Comparison of ENCODE assay signal across 10 cellular contexts in genomic region chr13:110339975-110340550, GRCh38. TPM values are rescaled to one million over a fixed set of nuclear protein-coding genes. Genes with fewer than 3 reads are reported as not detected.
DNase-seq lines count a peak whose midpoint lies in the region; ATAC-seq, FAIRE-seq and TF ChIP-seq lines count a peak whose summit lies in the region.
"Had no signal": no experiment of that assay in that cellular context is flagged by ENCODE, and none has a peak within 500 bp of the region (broad histone marks: within the 10 kb centered on the region; RNA-seq: fewer than 3 reads in every experiment).

No MANE protein-coding gene starts in this region.

- H3K27me3 ChIP-seq in BLaER1 treated with 17β-estradiol and CSF1 and Interleukin-3, amounts not matched to agents 10 nM and 100 nM, result no peaks in the 10 kb centered on the region
- H3K27me3 ChIP-seq in hepatocyte, result no peaks in the 10 kb centered on the region
- H3K27me3 ChIP-seq in rectal smooth muscle tissue (ENCODE audit: control insufficient read depth, insufficient read depth, low read length), result no peaks in the 10 kb centered on the region

- peaks cover 13% of the 10 kb centered on the region for H3K4me1 Mint-ChIP-seq in T-helper 17 cell

- peaks cover 35% of the 10 kb centered on the region for H3K27me3 Mint-ChIP-seq in T-helper 17 cell

- WGBS in hepatocyte (ENCODE audit: low lambda C conversion rate, missing lambda C conversion rate), result 85% methylated on average over 9 of the region's 9 CpGs

- H3K4me1 ChIP-seq in BLaER1 treated with 17β-estradiol and CSF1 and Interleukin-3, amounts not matched to agents 10 nM and 100 nM, result peaks cover 18 to 30% (median 21%) of the 10 kb centered on the region in 10 experiments
- peaks cover 35% of the 10 kb centered on the region for H3K4me1 ChIP-seq in hepatocyte (ENCODE audit: insufficient read depth)
- H3K4me1 ChIP-seq in rectal smooth muscle tissue (ENCODE audit: control insufficient read depth, insufficient read depth, low read length), result peaks cover 83% of the 10 kb centered on the region

- no peak for FAIRE-seq in GM12892 (lab: Jason Lieb, UNC)

- H3K9ac ChIP-seq in BLaER1 treated with 17β-estradiol and CSF1 and Interleukin-3, amounts not matched to agents 10 nM and 100 nM, result peak overlapping the region in 2 of 11 experiments; percentile 39 to 68; a peak in 3 of 22 replicates
- H3K9ac ChIP-seq in rectal smooth muscle tissue (ENCODE audit: low read length), result no peak overlapping the region

- H3K4me3 Mint-ChIP-seq in T-helper 17 cell, result peak overlapping the region; percentile 68

- no peaks in the 10 kb centered on the region for H3K9me2 ChIP-seq in hepatocyte (replicated peaks; ENCODE audit: insufficient read depth)

- H3K27ac Mint-ChIP-seq in T-helper 17 cell, result peak overlapping the region; percentile 74

- peak overlapping the region in 1 of 10 experiments; percentile 13; a peak in 1 of 20 replicates for H3K4me3 ChIP-seq in BLaER1 treated with 17β-estradiol and CSF1 and Interleukin-3, amounts not matched to agents 10 nM and 100 nM
- no peak overlapping the region for H3K4me3 ChIP-seq in hepatocyte
- peak overlapping the region; percentile 47 for H3K4me3 ChIP-seq in rectal smooth muscle tissue (ENCODE audit: low read length)

- H3K4me2 ChIP-seq in BLaER1 treated with 17β-estradiol and CSF1 and Interleukin-3, amounts not matched to agents 10 nM and 100 nM, result peak overlapping the region; percentile 60 to 89 (median 72)
- H3K4me2 ChIP-seq in hepatocyte, result peak overlapping the region; percentile 62

- peaks cover 10 to 33% (median 27%) of the 10 kb centered on the region in 11 experiments for H3K9me3 ChIP-seq in BLaER1 treated with 17β-estradiol and CSF1 and Interleukin-3, amounts not matched to agents 10 nM and 100 nM (replicated peaks in 1 of 11)
- H3K9me3 ChIP-seq in T-helper 17 cell (ENCODE audit: control insufficient read depth, low read length, poor library complexity, severe bottlenecking) (no peaks in the 10 kb centered on the region), hepatocyte (ENCODE audit: low read depth) (no peaks in the 10 kb centered on the region)

- H4K20me1 ChIP-seq in BLaER1 treated with 17β-estradiol and CSF1 and Interleukin-3, amounts not matched to agents 10 nM and 100 nM, result no peaks in the 10 kb centered on the region
- H4K20me1 ChIP-seq in hepatocyte (ENCODE audit: insufficient read depth, poor library complexity, severe bottlenecking), result no peaks in the 10 kb centered on the region

- H3K27ac ChIP-seq in BLaER1 treated with 17β-estradiol and CSF1 and Interleukin-3, amounts not matched to agents 10 nM and 100 nM, result peak overlapping the region in 3 of 11 experiments; percentile 67 to 80 (median 69); a peak in 5 of 22 replicates
- H3K27ac ChIP-seq in hepatocyte (peak overlapping the region; percentile 80), rectal smooth muscle tissue (ENCODE audit: low read depth, low read length) (peak overlapping the region; percentile 95)

- TF ChIP-seq POLR2A in GM12892 (IDR thresholded peaks at IDR 0.05; ENCODE audit: low read depth, low read length), result no peak

- DNase-seq in T-helper 17 cell (no peak), hepatocyte (ENCODE audit: low spot score) (no peak), GM12892 (ENCODE audit: insufficient read length) (no peak)
- DNase-seq in stimulated activated CD4-positive, alpha-beta T cell treated with anti-CD3 and anti-CD28 coated beads, Interleukin-4, amount 100 ng/mL, for 4 hours, result no peak
- DNase-seq: Calu3, NCI-H774 had no signal

- H3K36me3 ChIP-seq in BLaER1 treated with 17β-estradiol and CSF1 and Interleukin-3, amounts not matched to agents 10 nM and 100 nM, result no peaks in the 10 kb centered on the region
- H3K36me3 ChIP-seq in hepatocyte (replicated peaks; ENCODE audit: insufficient read depth, low read depth) (no peaks in the 10 kb centered on the region), rectal smooth muscle tissue (ENCODE audit: control insufficient read depth, insufficient read depth, low read length) (no peaks in the 10 kb centered on the region)

- no peak for ATAC-seq in T-helper 17 cell
- no peak for ATAC-seq in HG02759 (IDR thresholded peaks at IDR 0.05; ENCODE audit: unreplicated experiment)
- ATAC-seq in GM21423 (IDR thresholded peaks at IDR 0.05; ENCODE audit: unreplicated experiment), result no peak

- H3K36me3 Mint-ChIP-seq in T-helper 17 cell (ENCODE audit: low read depth), result no peaks in the 10 kb centered on the region

- no peak overlapping the region for H2AFZ ChIP-seq in hepatocyte

- no peak for TF ChIP-seq CTCF in hepatocyte (IDR thresholded peaks at IDR 0.05; ENCODE audit: poor library complexity)

- peaks cover 54% of the 10 kb centered on the region for H3K79me2 ChIP-seq in hepatocyte

RNA-seq across cellular contexts. Expression of gene COL4A2, which starts 33.0 kb away (rescaled TPM):
- total RNA-seq in T-helper 17 cell (1 to 10 TPM in 1 of 2 donors, under 1 TPM in 1; 0.07 to 1.9 TPM), hepatocyte (126 and 171 TPM in 2 replicates)
- polyA plus RNA-seq in hepatocyte, result 220 and 221 TPM in 2 replicates
- polyA plus RNA-seq in GM12892 (2012; ENCODE audit: missing spikeins), result 0.32 TPM

RNA-seq across cellular contexts. Expression of gene COL4A1, which starts 33.1 kb away (rescaled TPM):
- total RNA-seq in T-helper 17 cell (under 1 TPM in 1 of 2 donors, not detected in 1; 0.37 TPM), hepatocyte (223 and 269 TPM in 2 replicates)
- 138 and 140 TPM in 2 replicates for polyA plus RNA-seq in hepatocyte
- polyA plus RNA-seq in GM12892 (2012; ENCODE audit: missing spikeins), result not detected

Comparison
In these comparisons a context has a peak if more than half of its experiments do, and no peak if none do; other contexts are left out.
1. RNA of gene COL4A2, which starts 33.0 kb away (total RNA-seq): 126 to 171 TPM in hepatocyte; 0.07 to 1.9 TPM in T-helper 17 cell; every median in the first group is over 10 times any median in the second.
2. RNA of gene COL4A1, which starts 33.1 kb away (total RNA-seq): 223 to 269 TPM in hepatocyte; 0.37 TPM in T-helper 17 cell; every median in the first group is over 100 times any median in the second.